21 cellular contexts compared by ENCODE assay signal in genomic region chr2:23505984-23506380, GRCh38.
DNase-seq lines count a peak whose midpoint lies in the region; ATAC-seq lines count a peak whose summit lies in the region.
"Had no signal": no experiment of that assay in that cellular context is flagged by ENCODE, and none has a peak within 500 bp of the region (broad histone marks: within the 10 kb centered on the region; RNA-seq: fewer than 3 reads in every experiment).

No MANE protein-coding gene starts in this region.

- intact Hi-C loops in activated CD4-positive, alpha-beta T cell treated with anti-CD3 and anti-CD28 coated beads, Interleukin-2, amount 10 ng/mL, durations not matched to agents 24 days and 14 days (cut with micrococcal nuclease): no loop called here

- H3K4me3 ChIP-seq in neuronal stem cell (ENCODE audit: low read length in 2 of 2) (no peak overlapping the region), Karpas-422 (ENCODE audit: low read length) (no peak overlapping the region)
- H3K4me3 ChIP-seq: MG63 had no signal

- H2AFZ ChIP-seq in neuronal stem cell (ENCODE audit: low read length): no peak overlapping the region
- no peak overlapping the region for H2AFZ ChIP-seq in Karpas-422 (ENCODE audit: low read length)

- no peaks in the 10 kb centered on the region for H3K79me1 ChIP-seq in neuronal stem cell (ENCODE audit: low read depth, low read length)

- H3K9me2 ChIP-seq in Karpas-422 (replicated peaks; ENCODE audit: insufficient read depth, low read length): no peaks in the 10 kb centered on the region

- no peak overlapping the region for H3K27ac Mint-ChIP-seq in activated CD4-positive, alpha-beta T cell treated with anti-CD3 and anti-CD28 coated beads, Interleukin-2, amount 10 ng/mL, durations not matched to agents 24 days and 14 days
- H3K27ac Mint-ChIP-seq: activated CD8-positive, alpha-beta T cell treated with anti-CD3 and anti-CD28 coated beads for 36 hours; activated naive CD8-positive, alpha-beta T cell treated with anti-CD3 and anti-CD28 coated beads, Interleukin-2, amount 10 ng/mL, durations not matched to agents 7 days and 5 days; immature natural killer cell; nephron progenitor cell; stimulated activated naive CD8-positive, alpha-beta T cell treated with anti-CD3 and anti-CD28 coated beads, Interleukin-15, Interleukin-2, amounts not matched to agents 100 ng/mL and 50 ng/mL, for 24 hours had no signal

- H3K9me3 ChIP-seq in neuronal stem cell (replicated peaks in 1 of 2; ENCODE audit: control insufficient read depth in 2 of 2, insufficient read depth in 1 of 2, low read depth in 1 of 2, low read length in 2 of 2): no peaks in the 10 kb centered on the region
- no peaks in the 10 kb centered on the region for H3K9me3 ChIP-seq in Karpas-422 (ENCODE audit: low read length)
- H3K9me3 ChIP-seq: MG63 had no signal

- DNase-seq in EH (ENCODE audit: low read depth) (peak; percentile 30), NCI-H82 treated with DMSO at 0.1 percent for 48 hours (lab: John Stamatoyannopoulos, UW; ENCODE audit: unreplicated experiment) (peak; percentile 19), fibroblast of peridontal ligament (ENCODE audit: extremely low read depth) (peak; percentile 42), neuronal stem cell (ENCODE audit: low spot score) (no peak), DMS79 (lab: John Stamatoyannopoulos, UW) (no peak), Karpas-422 (no peak)
- no peak for DNase-seq in activated CD4-positive, alpha-beta T cell treated with anti-CD3 and anti-CD28 coated beads, Interleukin-2, amount 10 ng/mL, durations not matched to agents 24 days and 14 days
- DNase-seq: activated CD8-positive, alpha-beta T cell treated with anti-CD3 and anti-CD28 coated beads for 36 hours; activated naive CD8-positive, alpha-beta T cell treated with anti-CD3 and anti-CD28 coated beads, Interleukin-2, amount 10 ng/mL, durations not matched to agents 7 days and 5 days; DMS153; effector CD8-positive, alpha-beta T cell; immature natural killer cell; mesendoderm; MG63; NCI-H2029 treated with DMSO at 0.1 percent for 48 hours; NCI-H774; nephron progenitor cell; stimulated activated CD4-positive, alpha-beta T cell treated with anti-CD3 and anti-CD28 coated beads, Interleukin-15, amount 100 ng/mL, for 24 hours; T-helper 1 cell had no signal

- H3K4ac ChIP-seq in neuronal stem cell (ENCODE audit: low read length): no peak overlapping the region

- peaks cover 13% of the 10 kb centered on the region for H3K4me1 Mint-ChIP-seq in activated CD4-positive, alpha-beta T cell treated with anti-CD3 and anti-CD28 coated beads, Interleukin-2, amount 10 ng/mL, durations not matched to agents 24 days and 14 days

- H2AK5ac ChIP-seq in neuronal stem cell (ENCODE audit: low read depth, low read length): peak overlapping the region; percentile 31

- no peaks in the 10 kb centered on the region for H3K36me3 Mint-ChIP-seq in activated CD4-positive, alpha-beta T cell treated with anti-CD3 and anti-CD28 coated beads, Interleukin-2, amount 10 ng/mL, durations not matched to agents 24 days and 14 days (ENCODE audit: low read depth)
- H3K36me3 Mint-ChIP-seq: activated naive CD8-positive, alpha-beta T cell treated with anti-CD3 and anti-CD28 coated beads, Interleukin-2, amount 10 ng/mL, durations not matched to agents 7 days and 5 days; immature natural killer cell had no signal

- no peak overlapping the region for H3K14ac ChIP-seq in neuronal stem cell (ENCODE audit: low read length)

- ATAC-seq in HG03108 (IDR thresholded peaks at IDR 0.05; ENCODE audit: unreplicated experiment): no peak

- no peak overlapping the region for H4K8ac ChIP-seq in neuronal stem cell (ENCODE audit: low read depth, low read length)

- H3K27me3 ChIP-seq in neuronal stem cell (ENCODE audit: control insufficient read depth in 3 of 3, insufficient read depth in 3 of 3, low read depth in 1 of 3, low read length in 3 of 3) (no peaks in the 10 kb centered on the region), Karpas-422 (ENCODE audit: low read length) (no peaks in the 10 kb centered on the region)
- H3K27me3 ChIP-seq: MG63 had no signal

- no peak overlapping the region for H2BK12ac ChIP-seq in neuronal stem cell (ENCODE audit: low read length)

- H3K27ac ChIP-seq in neuronal stem cell (replicated peaks; ENCODE audit: low read length) (no peak overlapping the region), Karpas-422 (ENCODE audit: low read length) (no peak overlapping the region)

- no peaks in the 10 kb centered on the region for H3K36me3 ChIP-seq in neuronal stem cell (replicated peaks in 1 of 2; ENCODE audit: control insufficient read depth in 2 of 2, insufficient read depth in 2 of 2, low read length in 2 of 2)
- H3K36me3 ChIP-seq in Karpas-422 (ENCODE audit: insufficient read depth, low read length): no peaks in the 10 kb centered on the region
- H3K36me3 ChIP-seq: MG63 had no signal

- H3K79me2 ChIP-seq in Karpas-422 (ENCODE audit: low read length): no peaks in the 10 kb centered on the region

- H3K23ac ChIP-seq in neuronal stem cell (ENCODE audit: low read depth, low read length, poor library complexity): no peak overlapping the region

- no peak overlapping the region for H3K4me3 Mint-ChIP-seq in activated CD4-positive, alpha-beta T cell treated with anti-CD3 and anti-CD28 coated beads, Interleukin-2, amount 10 ng/mL, durations not matched to agents 24 days and 14 days
- H3K4me3 Mint-ChIP-seq: activated CD8-positive, alpha-beta T cell treated with anti-CD3 and anti-CD28 coated beads for 36 hours; immature natural killer cell; nephron progenitor cell; stimulated activated naive CD8-positive, alpha-beta T cell treated with anti-CD3 and anti-CD28 coated beads, Interleukin-15, Interleukin-2, amounts not matched to agents 100 ng/mL and 50 ng/mL, for 24 hours had no signal

- no peaks in the 10 kb centered on the region; the same call in 1 of the 2 replicates for H4K20me1 ChIP-seq in Karpas-422 (ENCODE audit: insufficient read depth, low read depth, low read length)

- peak overlapping the region; percentile 22 for H3K18ac ChIP-seq in neuronal stem cell (ENCODE audit: low read length)

- H3K4me1 ChIP-seq in neuronal stem cell (ENCODE audit: control insufficient read depth in 2 of 2, insufficient read depth in 1 of 2, low read depth in 1 of 2, low read length in 2 of 2) (peaks cover 27 to 45% of the 10 kb centered on the region in 2 donors), Karpas-422 (ENCODE audit: low read length) (no peaks in the 10 kb centered on the region)

- no peak overlapping the region for H4K91ac ChIP-seq in neuronal stem cell (ENCODE audit: low read depth, low read length, poor library complexity)

- WGBS in neuronal stem cell (ENCODE audit: extremely low coverage in 2 of 2, insufficient read length in 2 of 2, insufficient replicate concordance in 1 of 2), 2 donors: no CpG with 5 or more reads among the region's 10 CpGs

- H2BK15ac ChIP-seq in neuronal stem cell (ENCODE audit: low read length): no peak overlapping the region

- H3K9ac ChIP-seq in neuronal stem cell (ENCODE audit: low read depth, low read length, poor library complexity): no peak overlapping the region
- H3K9ac ChIP-seq in Karpas-422 (ENCODE audit: low read length): no peak overlapping the region

- H3K4me2 ChIP-seq in neuronal stem cell (ENCODE audit: insufficient read depth, low read length, poor library complexity, severe bottlenecking) (no peak overlapping the region), Karpas-422 (ENCODE audit: low read depth, low read length, poor library complexity, severe bottlenecking) (no peak overlapping the region)

- H3K27me3 Mint-ChIP-seq in activated CD4-positive, alpha-beta T cell treated with anti-CD3 and anti-CD28 coated beads, Interleukin-2, amount 10 ng/mL, durations not matched to agents 24 days and 14 days: peaks cover 5% of the 10 kb centered on the region
- H3K27me3 Mint-ChIP-seq: activated CD8-positive, alpha-beta T cell treated with anti-CD3 and anti-CD28 coated beads for 36 hours; stimulated activated naive CD8-positive, alpha-beta T cell treated with anti-CD3 and anti-CD28 coated beads, Interleukin-15, Interleukin-2, amounts not matched to agents 100 ng/mL and 50 ng/mL, for 24 hours had no signal

- H2BK120ac ChIP-seq in neuronal stem cell (ENCODE audit: low read depth, low read length): no peak overlapping the region

- H2BK5ac ChIP-seq in neuronal stem cell (ENCODE audit: low read length): no peak overlapping the region

- H3K9me3 Mint-ChIP-seq in activated CD4-positive, alpha-beta T cell treated with anti-CD3 and anti-CD28 coated beads, Interleukin-2, amount 10 ng/mL, durations not matched to agents 24 days and 14 days: no peaks in the 10 kb centered on the region
- H3K9me3 Mint-ChIP-seq: activated CD8-positive, alpha-beta T cell treated with anti-CD3 and anti-CD28 coated beads for 36 hours; activated naive CD8-positive, alpha-beta T cell treated with anti-CD3 and anti-CD28 coated beads, Interleukin-2, amount 10 ng/mL, durations not matched to agents 7 days and 5 days; nephron progenitor cell; stimulated activated naive CD8-positive, alpha-beta T cell treated with anti-CD3 and anti-CD28 coated beads, Interleukin-15, Interleukin-2, amounts not matched to agents 100 ng/mL and 50 ng/mL, for 24 hours had no signal

Comparison
In these comparisons a context has a peak if more than half of its experiments do, and no peak if none do; other contexts are left out.
1. DNase-seq: peak in EH (single experiment), NCI-H82 treated with DMSO at 0.1 percent for 48 hours (single experiment) and fibroblast of peridontal ligament (single experiment); none in neuronal stem cell (single experiment), activated CD4-positive, alpha-beta T cell treated with anti-CD3 and anti-CD28 coated beads, Interleukin-2, amount 10 ng/mL, durations not matched to agents 24 days and 14 days (single experiment), DMS79 (single experiment) and Karpas-422 (single experiment).